Comparison of ENCODE assay signal across 8 cellular contexts in the genomic region with DNA sequence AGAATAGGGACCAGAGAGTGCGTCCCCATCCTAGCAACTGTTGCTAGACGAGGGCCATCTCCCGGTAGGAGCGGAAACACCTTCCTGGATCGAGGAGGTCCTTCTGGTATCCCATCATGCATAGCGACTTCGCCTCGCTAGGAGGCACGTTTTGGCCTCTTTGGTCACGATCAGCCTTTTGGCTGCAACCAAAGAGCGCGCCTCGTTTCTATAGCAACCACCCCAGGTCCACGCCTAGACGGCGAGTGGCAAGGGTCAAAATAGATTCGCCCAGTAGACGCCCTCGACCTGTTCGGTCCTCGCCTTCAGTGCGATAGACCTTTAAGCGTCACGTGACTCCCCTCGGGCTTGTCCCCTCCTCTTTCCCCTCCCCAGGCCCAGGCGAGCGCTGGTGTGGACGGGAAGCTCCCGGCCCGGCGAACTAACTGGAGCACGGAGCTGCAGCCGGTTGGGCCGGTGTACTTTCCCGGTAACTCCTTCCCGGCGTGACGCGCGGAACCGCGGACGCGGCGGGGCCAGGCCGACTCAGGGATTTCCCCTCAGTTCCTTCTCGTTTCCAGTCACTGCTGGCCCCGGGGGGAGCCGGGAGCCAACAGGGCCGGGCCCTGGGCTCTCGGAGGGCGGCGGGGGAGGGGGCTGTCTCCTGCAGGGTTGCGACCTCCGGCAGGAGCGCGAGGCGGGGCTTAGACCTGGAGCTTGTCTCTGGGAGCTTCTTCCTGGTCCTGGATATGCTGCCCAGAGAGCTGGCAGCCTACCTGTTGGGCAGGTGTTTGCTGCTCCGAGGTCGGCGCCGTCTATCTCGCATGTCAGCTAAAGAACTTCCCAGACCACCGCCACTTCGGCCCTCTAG. TPM values are rescaled to one million over a fixed set of nuclear protein-coding genes. Genes with fewer than 3 reads are reported as not detected.
A peak's percentile ranks its signal among the peaks of the same experiment; 100 is the strongest.
DNase-seq lines count a peak whose midpoint lies in the region; ATAC-seq, FAIRE-seq and TF ChIP-seq lines count a peak whose summit lies in the region.

DNAJC16 (plus strand) TSS at position 359 of the 850 bp plus-strand sequence. CDS start 2,258 bp downstream, outside the sequence.

- H2AFZ ChIP-seq in keratinocyte (ENCODE audit: control insufficient read depth, low read length) = peak within 1 kb of the TSS; percentile 89

- H3K4me1 ChIP-seq in keratinocyte (ENCODE audit: control insufficient read depth, extremely low read depth, insufficient read depth, low read length) = peaks cover 21% of the 10 kb centered on the region

- peak within 1 kb of the TSS; percentile 82 for H3K9ac ChIP-seq in keratinocyte (ENCODE audit: control insufficient read depth, extremely low read depth, insufficient read depth, low read length)

- peak within 1 kb of the TSS; percentile 70 to 83 (median 77) for H3K4me3 ChIP-seq in keratinocyte (ENCODE audit: control insufficient read depth in 2 of 3, extremely low read depth in 1 of 3, insufficient read depth in 2 of 3, low read depth in 1 of 3, low read length in 3 of 3)

- no peaks in the 10 kb centered on the region for H3K9me3 ChIP-seq in keratinocyte (ENCODE audit: control insufficient read depth, low read depth, low read length)

- peak; percentile 100 for DNase-seq in AG09319 (ENCODE audit: extremely low read depth, low read depth)
- peak; percentile 100 for DNase-seq in NCI-H446 (lab: John Stamatoyannopoulos, UW)
- peak; percentile 76 to 99 for DNase-seq in cerebellar nuclear complex (lab: John Stamatoyannopoulos, UW)
- DNase-seq in keratinocyte (ENCODE audit: low read depth, low spot score) = peak; percentile 100
- DNase-seq in stimulated activated CD4-positive, alpha-beta T cell treated with anti-CD3 and anti-CD28 coated beads, Interleukin-15, amount 100 ng/mL, for 24 hours = peak; percentile 98

- H3K27ac ChIP-seq in keratinocyte (ENCODE audit: control insufficient read depth, insufficient read depth, low read length) = peak within 1 kb of the TSS; percentile 79

- no peaks in the 10 kb centered on the region for H3K9me1 ChIP-seq in keratinocyte (ENCODE audit: control insufficient read depth, extremely low read depth, insufficient read depth, low read length)

- peaks cover 16% of the 10 kb centered on the region for H3K79me2 ChIP-seq in keratinocyte (ENCODE audit: control insufficient read depth, insufficient read depth, low read length)

- H3K36me3 ChIP-seq in keratinocyte (ENCODE audit: control insufficient read depth in 2 of 2, extremely low read depth in 1 of 2, insufficient read depth in 2 of 2, low read length in 2 of 2) = peaks cover 0 to 1% of the 10 kb centered on the region in 2 experiments

- peak; percentile 99 for FAIRE-seq in keratinocyte (lab: Jason Lieb, UNC)

- TF ChIP-seq CTCF in AG09319 (IDR thresholded peaks at IDR 0.05; ENCODE audit: low read depth, low read length) = peak; percentile 31
- peak; percentile 11 to 65 (median 24) for TF ChIP-seq CTCF in keratinocyte (optimal IDR thresholded peaks at IDR 0.05 in 1 of 3, IDR thresholded peaks at IDR 0.05 in 1 of 3, conservative IDR thresholded peaks at IDR 0.05 in 1 of 3; ENCODE audit: extremely low read depth in 1 of 3, insufficient read depth in 2 of 3, low read length in 3 of 3)

- no peaks in the 10 kb centered on the region for H3K27me3 ChIP-seq in keratinocyte (ENCODE audit: control insufficient read depth, extremely low read depth, insufficient read depth, low read length)

- no peaks in the 10 kb centered on the region for H4K20me1 ChIP-seq in keratinocyte (ENCODE audit: control insufficient read depth, extremely low read depth, insufficient read depth, low read length)

- dilution Hi-C loops in keratinocyte (cut with MboI; ENCODE audit: extremely low pct_ligation_motif_present, low sequenced_read_pairs) = no loop called here

- peak; percentile 54 for ATAC-seq in GM19023 (IDR thresholded peaks at IDR 0.05; ENCODE audit: unreplicated experiment)
- peak; percentile 52 for ATAC-seq in HG03342 (IDR thresholded peaks at IDR 0.05; ENCODE audit: unreplicated experiment)
- peak; percentile 61 to 66 for ATAC-seq in activated CD4-positive, CD25-positive, alpha-beta regulatory T cell treated with anti-CD3 and anti-CD28 coated beads, Interleukin-2, amount 50 U/mL, for 24 hours

- peak within 1 kb of the TSS; percentile 95 for H3K4me2 ChIP-seq in keratinocyte (ENCODE audit: control insufficient read depth, extremely low read depth, insufficient read depth, low read depth, low read length)

RNA-seq across cellular contexts. Expression of gene DNAJC16, which starts in this region (rescaled TPM):
- 12.8 to 15.5 TPM (median 13.7 TPM) in 3 replicates for polyA plus RNA-seq in keratinocyte
- 4.4 TPM for polyA plus RNA-seq in keratinocyte (2011; ENCODE audit: low read depth)
- polyA plus RNA-seq in keratinocyte (2011; cell fraction: cytosol; rRNA removed) = 3.6 and 6.3 TPM in 2 replicates
- polyA plus RNA-seq in keratinocyte (2011; cell fraction: nucleus; rRNA removed) = 26.0 and 29.2 TPM in 2 replicates
- 6.3 and 7.7 TPM in 2 replicates for polyA plus RNA-seq in keratinocyte (2012; ENCODE audit: low replicate concordance)
- polyA minus RNA-seq in keratinocyte = 9.1 to 26.1 TPM (median 25.0 TPM) in 3 replicates
- polyA minus RNA-seq in keratinocyte (2011; cell fraction: cytosol; rRNA and poly(A)+ RNA removed) = 7.5 TPM
- 26.6 and 46.9 TPM in 2 replicates for polyA minus RNA-seq in keratinocyte (2011; cell fraction: nucleus; rRNA and poly(A)+ RNA removed)

Comparison
In these comparisons a context has a peak if more than half of its experiments do, and no peak if none do; other contexts are left out.
1. Peak in every context shown above with its lines: DNase-seq, ATAC-seq, H3K4me3 ChIP-seq and H3K27ac ChIP-seq.